Comparison of ENCODE assay signal across 36 cellular contexts in genomic region chr20:20904171-20904831, GRCh38.
"Had no signal": no experiment of that assay in that cellular context is flagged by ENCODE, and none has a peak within 500 bp of the region (broad histone marks: within the 10 kb centered on the region; RNA-seq: fewer than 3 reads in every experiment).

No MANE protein-coding gene starts in this region.

- H3K27me3 ChIP-seq: adrenal gland, body of pancreas, brain microvascular endothelial cell, cardiac muscle cell, colonic mucosa had no signal

- H3K9me3 ChIP-seq: adrenal gland, colonic mucosa had no signal

- ATAC-seq: activated CD8-positive, alpha-beta T cell treated with anti-CD3 and anti-CD28 coated beads for 36 hours; activated naive CD4-positive, alpha-beta T cell treated with anti-CD3 and anti-CD28 coated beads, Interleukin-2, amount 50 U/mL, for 72 hours; activated T-cell treated with anti-CD3 and anti-CD28 coated beads, Interleukin-2, amount 50 U/mL, for 4 hours; activated T-cell treated with anti-CD3 and anti-CD28 coated beads, Interleukin-2, amount 50 U/mL, for 72 hours; activated T-helper 17 cell treated with anti-CD3 and anti-CD28 coated beads, Interleukin-2, amount 50 U/mL, for 72 hours; body of pancreas; WTC11 had no signal

- H3K36me3 ChIP-seq: adrenal gland, brain microvascular endothelial cell, breast epithelium, cardiac muscle cell, colonic mucosa, WERI-Rb-1 had no signal

- DNase-seq: activated CD4-positive, alpha-beta memory T cell treated with anti-CD3 and anti-CD28 coated beads for 36 hours; activated CD4-positive, alpha-beta T cell treated with anti-CD3 and anti-CD28 coated beads for 4 hours; activated CD4-positive, alpha-beta T cell treated with anti-CD3 and anti-CD28 coated beads, Interleukin-2, amount 10 ng/mL, durations not matched to agents 24 days and 14 days; activated CD4-positive, alpha-beta T cell treated with anti-CD3 and anti-CD28 coated beads, Interleukin-2, amount 50 U/mL, for 1 hour; activated CD4-positive, alpha-beta T cell treated with anti-CD3 and anti-CD28 coated beads, Interleukin-2, amount 50 U/mL, for 4 hours; activated CD4-positive, CD25-positive, alpha-beta regulatory T cell; activated CD4-positive, CD25-positive, alpha-beta regulatory T cell treated with anti-CD3 and anti-CD28 coated beads, Interleukin-2, amount 50 U/mL, for 72 hours; activated CD8-positive, alpha-beta memory T cell treated with anti-CD3 and anti-CD28 coated beads, Interleukin-2, amount 50 U/mL, for 4 hours; activated CD8-positive, alpha-beta T cell treated with anti-CD3 and anti-CD28 coated beads for 36 hours; activated effector memory CD4-positive, alpha-beta T cell treated with anti-CD3 and anti-CD28 coated beads, Interleukin-2, amount 50 U/mL, for 16 hours; activated gamma-delta T cell treated with Interleukin-2 at 50 U/mL for 16 hours; activated naive CD4-positive, alpha-beta T cell; activated naive CD4-positive, alpha-beta T cell treated with anti-CD3 and anti-CD28 coated beads for 36 hours; activated naive CD4-positive, alpha-beta T cell treated with anti-CD3 and anti-CD28 coated beads, Interleukin-2, amount 50 U/mL, for 16 hours; activated naive CD8-positive, alpha-beta T cell treated with anti-CD3 and anti-CD28 coated beads for 36 hours; activated T-cell treated with anti-CD3 and anti-CD28 coated beads for 4 hours; activated T-cell treated with anti-CD3 and anti-CD28 coated beads, Interleukin-2, amount 50 U/mL, for 1 hour; activated T-cell treated with anti-CD3 and anti-CD28 coated beads, Interleukin-2, amount 50 U/mL, for 4 hours; activated T-cell treated with anti-CD3 and anti-CD28 coated beads, Interleukin-2, amount 50 U/mL, for 72 hours; adrenal gland; amniotic stem cell; aorta; body of pancreas; brain microvascular endothelial cell; caudate nucleus; cerebellar nuclear complex; colonic mucosa; T-helper 2 cell; T-helper 9 cell; WERI-Rb-1 had no signal

- H3K4me1 ChIP-seq: adrenal gland, body of pancreas, breast epithelium, colonic mucosa had no signal

- H3K27ac ChIP-seq: adrenal gland, body of pancreas, brain microvascular endothelial cell, breast epithelium, cardiac muscle cell, colonic mucosa, WERI-Rb-1 had no signal

- H3K4me3 ChIP-seq: adrenal gland, body of pancreas, breast epithelium, cardiac muscle cell, colonic mucosa had no signal

- FAIRE-seq: astrocyte had no signal
